Comparison of ENCODE assay signal across 1 cellular context in the genomic region with DNA sequence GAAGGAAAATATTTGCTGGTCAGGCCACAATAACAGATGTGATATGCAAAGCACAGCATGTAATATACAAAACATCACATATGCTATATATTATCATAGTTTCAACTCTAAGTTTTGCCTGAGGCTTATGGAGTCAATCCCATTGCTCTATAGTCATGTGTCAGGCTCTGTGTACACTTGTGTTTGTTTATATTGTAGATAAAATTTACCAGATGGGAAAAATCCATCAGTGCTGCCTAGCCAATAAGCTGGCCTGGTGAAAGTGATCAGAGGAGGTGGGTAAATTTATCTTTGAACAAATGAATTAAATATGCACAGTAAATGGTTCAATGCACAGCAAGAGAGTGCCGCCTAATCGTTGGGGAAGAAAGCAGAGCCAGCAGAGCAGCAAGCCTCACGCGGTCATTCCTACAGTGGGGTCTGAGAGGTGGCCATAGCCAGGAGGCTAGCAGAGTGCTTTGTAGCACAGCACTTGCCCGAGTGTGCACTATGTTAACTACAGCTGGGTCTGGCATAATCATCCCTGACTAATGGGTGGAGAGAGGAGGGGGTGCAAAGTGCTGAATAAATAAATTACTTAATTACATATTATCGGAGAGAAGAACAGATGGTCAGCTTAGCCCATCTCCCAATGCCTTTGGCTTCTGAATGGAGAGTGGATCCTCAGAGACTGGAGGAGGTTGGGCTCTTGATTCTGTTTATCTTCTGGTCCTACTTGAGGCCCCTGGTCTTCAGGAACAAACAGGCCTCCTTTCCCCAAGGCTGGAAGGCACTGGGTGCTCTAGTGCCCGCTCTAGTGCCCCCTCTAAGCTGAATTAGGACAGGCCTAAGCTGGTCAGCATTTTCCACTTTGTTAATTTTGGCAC.
TF ChIP-seq lines count a peak whose summit lies in the region.

No MANE protein-coding gene starts in this region.

TF ChIP-seq in SK-N-SH treated with all-trans-retinoic acid at 6 μM for 48 hours, 23 proteins besides CTCF, POLR2A, EP300 and RAD21 (continued from another document):
- TF ChIP-seq ZNF8 (CRISPR knock-in tag; IDR thresholded peaks at IDR 0.05) (0 out of 2 replicates have a peak, but pooled peaks have one; percentile 29), ZFP3 (CRISPR knock-in tag; IDR thresholded peaks at IDR 0.05) (no peak), RARB (CRISPR knock-in tag; IDR thresholded peaks at IDR 0.05) (no peak), PPARA (CRISPR knock-in tag; IDR thresholded peaks at IDR 0.05; ENCODE audit: borderline replicate concordance) (peak; percentile 46; the same call in 1 of the 2 replicates), ISL1 (CRISPR knock-in tag; IDR thresholded peaks at IDR 0.05) (no peak), TCF4 (CRISPR knock-in tag; IDR thresholded peaks at IDR 0.05; ENCODE audit: borderline replicate concordance) (peak; percentile 74; the same call in 1 of the 2 replicates), TOX (CRISPR knock-in tag; IDR thresholded peaks at IDR 0.05; ENCODE audit: borderline replicate concordance) (no peak), ZNF70 (CRISPR knock-in tag; IDR thresholded peaks at IDR 0.05) (peak; percentile 28; the same call in 1 of the 2 replicates)
- TF ChIP-seq, protein P1, sequence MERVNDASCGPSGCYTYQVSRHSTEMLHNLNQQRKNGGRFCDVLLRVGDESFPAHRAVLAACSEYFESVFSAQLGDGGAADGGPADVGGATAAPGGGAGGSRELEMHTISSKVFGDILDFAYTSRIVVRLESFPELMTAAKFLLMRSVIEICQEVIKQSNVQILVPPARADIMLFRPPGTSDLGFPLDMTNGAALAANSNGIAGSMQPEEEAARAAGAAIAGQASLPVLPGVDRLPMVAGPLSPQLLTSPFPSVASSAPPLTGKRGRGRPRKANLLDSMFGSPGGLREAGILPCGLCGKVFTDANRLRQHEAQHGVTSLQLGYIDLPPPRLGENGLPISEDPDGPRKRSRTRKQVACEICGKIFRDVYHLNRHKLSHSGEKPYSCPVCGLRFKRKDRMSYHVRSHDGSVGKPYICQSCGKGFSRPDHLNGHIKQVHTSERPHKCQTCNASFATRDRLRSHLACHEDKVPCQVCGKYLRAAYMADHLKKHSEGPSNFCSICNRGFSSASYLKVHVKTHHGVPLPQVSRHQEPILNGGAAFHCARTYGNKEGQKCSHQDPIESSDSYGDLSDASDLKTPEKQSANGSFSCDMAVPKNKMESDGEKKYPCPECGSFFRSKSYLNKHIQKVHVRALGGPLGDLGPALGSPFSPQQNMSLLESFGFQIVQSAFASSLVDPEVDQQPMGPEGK (CRISPR knock-in tag; IDR thresholded peaks at IDR 0.05; ENCODE audit: borderline replicate concordance), result no peak
- TF ChIP-seq, protein P2, sequence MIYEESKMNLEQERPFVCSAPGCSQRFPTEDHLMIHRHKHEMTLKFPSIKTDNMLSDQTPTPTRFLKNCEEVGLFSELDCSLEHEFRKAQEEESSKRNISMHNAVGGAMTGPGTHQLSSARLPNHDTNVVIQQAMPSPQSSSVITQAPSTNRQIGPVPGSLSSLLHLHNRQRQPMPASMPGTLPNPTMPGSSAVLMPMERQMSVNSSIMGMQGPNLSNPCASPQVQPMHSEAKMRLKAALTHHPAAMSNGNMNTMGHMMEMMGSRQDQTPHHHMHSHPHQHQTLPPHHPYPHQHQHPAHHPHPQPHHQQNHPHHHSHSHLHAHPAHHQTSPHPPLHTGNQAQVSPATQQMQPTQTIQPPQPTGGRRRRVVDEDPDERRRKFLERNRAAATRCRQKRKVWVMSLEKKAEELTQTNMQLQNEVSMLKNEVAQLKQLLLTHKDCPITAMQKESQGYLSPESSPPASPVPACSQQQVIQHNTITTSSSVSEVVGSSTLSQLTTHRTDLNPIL (CRISPR knock-in tag; IDR thresholded peaks at IDR 0.05; ENCODE audit: low read depth), result no peak
